ENCODE assay signal across 8 cellular contexts in the genomic region with DNA sequence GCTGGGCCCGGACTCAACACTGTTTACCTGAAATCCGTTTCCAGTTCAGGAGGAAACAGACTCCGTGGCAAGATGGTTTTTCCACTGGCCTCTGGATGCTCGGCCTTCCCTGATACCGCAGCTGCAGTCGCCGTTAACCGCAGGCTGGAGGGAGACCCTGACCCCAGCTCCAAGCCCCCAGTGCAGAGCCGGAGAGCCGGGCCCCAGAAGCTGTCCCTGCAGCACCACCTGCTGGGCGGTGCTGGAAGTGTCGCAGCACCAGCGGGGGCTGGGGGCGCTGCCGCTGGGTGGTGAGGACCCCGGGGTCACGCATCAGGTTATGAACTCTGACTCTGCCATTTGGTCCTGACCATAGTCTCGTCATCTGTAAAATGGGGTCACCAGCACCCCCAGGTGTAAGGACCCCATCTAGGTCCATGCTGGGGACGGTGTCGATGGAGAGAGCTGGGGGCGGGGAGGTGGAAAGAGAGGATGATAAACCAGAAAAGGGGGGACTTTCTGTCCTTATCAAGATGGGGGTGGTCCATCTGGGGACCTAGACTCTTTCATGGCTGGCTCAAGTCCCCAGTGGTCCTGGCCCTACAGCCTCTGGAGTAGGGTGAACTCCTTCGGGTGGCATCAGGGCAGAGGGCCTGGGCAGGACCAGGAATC. TPM values are rescaled to one million over a fixed set of nuclear protein-coding genes. Genes with fewer than 3 reads are reported as not detected.
DNase-seq lines count a peak whose midpoint lies in the region; ATAC-seq and TF ChIP-seq lines count a peak whose summit lies in the region.

No MANE protein-coding gene starts in this region.

- H3K79me2 ChIP-seq in OCI-LY7 (ENCODE audit: insufficient read depth, low read depth, low read length), result no peaks in the 10 kb centered on the region

- H4K20me1 ChIP-seq in OCI-LY7 (ENCODE audit: insufficient read depth, low read length), result no peaks in the 10 kb centered on the region

- no peaks in the 10 kb centered on the region for H3K9me2 ChIP-seq in OCI-LY7 (ENCODE audit: insufficient read depth, low read length)

- intact Hi-C loops in OCI-LY7 (cut with micrococcal nuclease; ENCODE audit: unreplicated experiment), result loop anchor here (5.0 kb wide), 1 partner anchor 75 kb away; no protein-coding TSS in a partner anchor

- DNase-seq in GM12865 (ENCODE audit: low read depth), result no peak
- DNase-seq in OCI-LY7 (ENCODE audit: low spot score), result no peak
- no peak for DNase-seq in astrocyte of the cerebellum (ENCODE audit: low read depth)
- DNase-seq in left lobe of liver (ENCODE audit: low spot score), result no peak
- no peak for DNase-seq in suprapubic skin (ENCODE audit: low spot score in 2 of 2)
- no peak for DNase-seq in globus pallidus (ENCODE audit: low spot score)

- H3K27me3 ChIP-seq in suprapubic skin, result peaks cover 76% of the 10 kb centered on the region

- H3K9me3 ChIP-seq in OCI-LY7 (ENCODE audit: low read length) (no peaks in the 10 kb centered on the region), suprapubic skin (no peaks in the 10 kb centered on the region)

- peak; percentile 82 for ATAC-seq in left lobe of liver
- ATAC-seq in HG03039 (IDR thresholded peaks at IDR 0.05; ENCODE audit: unreplicated experiment), result no peak
- ATAC-seq in HG03108 (IDR thresholded peaks at IDR 0.05; ENCODE audit: unreplicated experiment), result no peak

- H3K36me3 ChIP-seq in OCI-LY7 (ENCODE audit: insufficient read depth, low read length) (no peaks in the 10 kb centered on the region), suprapubic skin (no peaks in the 10 kb centered on the region)

- no peak for TF ChIP-seq EP300 in suprapubic skin (IDR thresholded peaks at IDR 0.05)

- BruUV-seq in OCI-LY7 (replicated peaks; lab: Mats Ljungman, UMichigan), result no TSS peak

- POLR2A ChIA-PET in OCI-LY7 (lab: Charles Lee), result no interaction called here

- no peak overlapping the region for H3K4me3 ChIP-seq in GM12865 (ENCODE audit: low read depth, low read length)
- H3K4me3 ChIP-seq in OCI-LY7 (ENCODE audit: low read depth, low read length, poor library complexity, severe bottlenecking), result no peak overlapping the region
- no peak overlapping the region for H3K4me3 ChIP-seq in astrocyte of the cerebellum (ENCODE audit: low read depth, low read length)
- no peak overlapping the region for H3K4me3 ChIP-seq in suprapubic skin

- CTCF ChIA-PET in OCI-LY7 (lab: Charles Lee; ENCODE audit: unreplicated experiment), result no interaction called here

- TF ChIP-seq CTCF in GM12865 (IDR thresholded peaks at IDR 0.05; ENCODE audit: insufficient read depth, low read depth, low read length, missing control alignments) (peak; percentile 89), OCI-LY7 (conservative IDR thresholded peaks at IDR 0.05; ENCODE audit: low read length) (peak; percentile 82), astrocyte of the cerebellum (IDR thresholded peaks at IDR 0.05; ENCODE audit: low read depth, low read length, missing control alignments) (peak; percentile 85), suprapubic skin (IDR thresholded peaks at IDR 0.05) (peak; percentile 79 to 95)

- H3K27ac ChIP-seq in OCI-LY7 (ENCODE audit: low read depth, low read length, poor library complexity, severe bottlenecking) (no peak overlapping the region), suprapubic skin (no peak overlapping the region)

- TF ChIP-seq POLR2A in suprapubic skin (IDR thresholded peaks at IDR 0.05), result no peak

- WGBS in suprapubic skin, result 32% methylated on average over 7 of the region's 22 CpGs

- H3K4me1 ChIP-seq in OCI-LY7 (ENCODE audit: insufficient read depth, low read length, poor library complexity, severe bottlenecking) (no peaks in the 10 kb centered on the region), suprapubic skin (no peaks in the 10 kb centered on the region)

- H3K4me2 ChIP-seq in OCI-LY7 (ENCODE audit: low read length), result no peak overlapping the region

- no peak overlapping the region for H2AFZ ChIP-seq in OCI-LY7 (ENCODE audit: low read length)

- in situ Hi-C loops in astrocyte of the cerebellum (cut with HindIII; ENCODE audit: low sequenced_read_pairs), result no loop called here

RNA-seq across cellular contexts. Expression of gene CHRNA4, which starts 20.8 kb away (rescaled TPM):
- not detected in 2 replicates for total RNA-seq in OCI-LY7 (2014; rRNA removed; shearing (Covaris generic))
- total RNA-seq in OCI-LY7 (2022) (not detected in 2 replicates), left lobe of liver (145 TPM), suprapubic skin (not detected)

Comparison
In these comparisons a context has a peak if more than half of its experiments do, and no peak if none do; other contexts are left out.
1. RNA of gene CHRNA4, which starts 20.8 kb away (total RNA-seq): 145 TPM in left lobe of liver (single experiment); not detected in OCI-LY7 and not detected in suprapubic skin; every median in the first group is over 100 times any median in the second.
2. Peak in every context shown above with its lines, with median percentiles within 50 percentile points of each other: CTCF ChIP-seq.